Comparison of ENCODE assay signal across 16 cellular contexts in the genomic region with DNA sequence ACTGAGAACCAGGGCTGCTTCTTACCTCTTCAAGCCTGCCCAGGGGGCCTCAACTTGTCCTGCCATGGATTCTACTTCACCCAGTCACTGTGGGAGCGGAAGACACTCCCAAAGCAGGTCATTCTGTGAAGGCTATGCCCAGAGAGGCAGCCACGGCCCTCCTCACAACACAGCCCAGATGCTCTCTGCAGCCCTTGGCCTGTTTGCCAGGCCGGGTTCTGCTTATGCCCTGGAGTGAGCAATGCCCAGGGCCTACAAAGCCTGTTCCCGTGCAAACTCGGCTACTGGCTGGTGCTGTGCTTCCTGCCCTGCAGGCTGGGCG. TPM values are rescaled to one million over a fixed set of nuclear protein-coding genes. Genes with fewer than 3 reads are reported as not detected.
DNase-seq lines count a peak whose midpoint lies in the region; ATAC-seq, FAIRE-seq and TF ChIP-seq lines count a peak whose summit lies in the region.
"Had no signal": no experiment of that assay in that cellular context is flagged by ENCODE, and none has a peak within 500 bp of the region (broad histone marks: within the 10 kb centered on the region; RNA-seq: fewer than 3 reads in every experiment).

No MANE protein-coding gene starts in this region.

- POLR2A ChIA-PET in HepG2 (lab: Yijun Ruan, JAX) = interaction anchor here (2.0 to 10.6 kb wide), 3 partner anchors 10 to 29 kb away, joined by 6 to 100 read pairs (median 8); no protein-coding TSS in a partner anchor

- H2AFZ ChIP-seq in HepG2 (ENCODE audit: low read length) = no peak overlapping the region

- DNase-seq in HepG2 (ENCODE audit: low spot score) (no peak), right lobe of liver (no peak), chondrocyte (ENCODE audit: low spot score) (no peak), aorta (no peak), mesenteric fat pad (ENCODE audit: low spot score) (no peak), cortex of kidney (lab: John Stamatoyannopoulos, UW) (no peak)
- DNase-seq in stimulated activated CD4-positive, alpha-beta T cell treated with anti-CD3 and anti-CD28 coated beads, Interleukin-15, amount 100 ng/mL, for 24 hours = no peak
- DNase-seq: activated effector memory CD4-positive, alpha-beta T cell treated with anti-CD3 and anti-CD28 coated beads, Interleukin-2, amount 50 U/mL, for 16 hours; KG1; kidney; naive thymus-derived CD4-positive, alpha-beta T cell; NCI-H1417; NCI-H2227 treated with DMSO at 0.1 percent for 48 hours; stimulated activated CD4-positive, alpha-beta T cell treated with anti-CD3 and anti-CD28 coated beads, Interleukin-4, amount 100 ng/mL, for 1 hour had no signal

- H3K9ac ChIP-seq in HepG2 (ENCODE audit: insufficient read depth, low read depth, low read length) = no peak overlapping the region

- no TSS peak for BruUV-seq in HepG2 (replicated peaks; lab: Mats Ljungman, UMichigan)

- H3K9me3 ChIP-seq in HepG2 (ENCODE audit: low read length) (no peaks in the 10 kb centered on the region), right lobe of liver (no peaks in the 10 kb centered on the region), muscle layer of duodenum (ENCODE audit: control insufficient read depth in 1 of 2, low read length in 2 of 2) (no peaks in the 10 kb centered on the region), aorta (ENCODE audit: control insufficient read depth, low read length) (no peaks in the 10 kb centered on the region)

- H3K4me3 ChIP-seq in HepG2 (replicated peaks in 1 of 3; ENCODE audit: insufficient read depth in 1 of 3, low read depth in 2 of 3, low read length in 3 of 3) = no peak overlapping the region
- H3K4me3 ChIP-seq in right lobe of liver = no peak overlapping the region
- H3K4me3 ChIP-seq in muscle layer of duodenum (ENCODE audit: low read depth in 1 of 2, low read length in 2 of 2) = no peak overlapping the region
- H3K4me3 ChIP-seq in aorta (ENCODE audit: low read length in 2 of 2) = no peak overlapping the region

- TF ChIP-seq RAD21 in HepG2 (CRISPR knock-in tag; IDR thresholded peaks at IDR 0.05) = no peak

- intact Hi-C loops in HepG2 (cut with micrococcal nuclease; ENCODE audit: unreplicated experiment) = no loop called here
- intact Hi-C loops in right lobe of liver (cut with DNase I) = no loop called here
- intact Hi-C loops in aorta (cut with DNase I) = loop anchor here (2.0 to 5.0 kb wide), 2 partner anchors 32 to 35 kb away; a partner anchor contains a TSS

- no peaks in the 10 kb centered on the region for H3K36me3 Mint-ChIP-seq in chondrocyte (ENCODE audit: low read depth)
- H3K36me3 Mint-ChIP-seq: naive thymus-derived CD4-positive, alpha-beta T cell had no signal

- H3K4me1 ChIP-seq in HepG2 (ENCODE audit: insufficient read depth, low read length) = peaks cover 87% of the 10 kb centered on the region
- peaks cover 0 to 38% (median 16%) of the 10 kb centered on the region in 4 donors for H3K4me1 ChIP-seq in right lobe of liver
- H3K4me1 ChIP-seq in muscle layer of duodenum (ENCODE audit: control insufficient read depth in 1 of 2, insufficient read depth in 2 of 2, low read length in 2 of 2) = peaks cover 7 to 15% of the 10 kb centered on the region in 2 donors
- H3K4me1 ChIP-seq in aorta (ENCODE audit: control insufficient read depth in 1 of 2, insufficient read depth in 2 of 2, low read length in 2 of 2) = no peaks in the 10 kb centered on the region

- no peak for TF ChIP-seq EP300 in HepG2 (IDR thresholded peaks at IDR 0.05; ENCODE audit: low read depth in 2 of 2, low read length in 2 of 2)
- no peak for TF ChIP-seq EP300 in HepG2 (CRISPR knock-in tag; IDR thresholded peaks at IDR 0.05; ENCODE audit: borderline replicate concordance)

- H3K27me3 ChIP-seq in HepG2 (ENCODE audit: control insufficient read depth in 1 of 2, insufficient read depth in 2 of 2, low read length in 2 of 2) = no peaks in the 10 kb centered on the region
- no peaks in the 10 kb centered on the region for H3K27me3 ChIP-seq in right lobe of liver
- H3K27me3 ChIP-seq in muscle layer of duodenum (ENCODE audit: low read depth, low read length) = no peaks in the 10 kb centered on the region
- no peaks in the 10 kb centered on the region for H3K27me3 ChIP-seq in aorta (ENCODE audit: control insufficient read depth in 1 of 2, insufficient read depth in 2 of 2, low read length in 1 of 2)

- no peaks in the 10 kb centered on the region for H3K27me3 Mint-ChIP-seq in chondrocyte (ENCODE audit: low read depth)
- H3K27me3 Mint-ChIP-seq: naive thymus-derived CD4-positive, alpha-beta T cell had no signal

- CTCF ChIA-PET in HepG2 (lab: Yijun Ruan, JAX; ENCODE audit: low intra/inter-chr PET ratio, low total read pairs) = no interaction called here

- no peaks in the 10 kb centered on the region for H4K20me1 ChIP-seq in HepG2 (ENCODE audit: insufficient read depth, low read length)

- TF ChIP-seq CTCF in HepG2 (CRISPR knock-in tag; IDR thresholded peaks at IDR 0.05) = no peak
- no peak for TF ChIP-seq CTCF in right lobe of liver (IDR thresholded peaks at IDR 0.05)
- no peak for TF ChIP-seq CTCF in chondrocyte (IDR thresholded peaks at IDR 0.05)

- H3K4me1 Mint-ChIP-seq in chondrocyte (ENCODE audit: low read depth) = peaks cover 29% of the 10 kb centered on the region

- no peak overlapping the region for H3K27ac ChIP-seq in HepG2 (ENCODE audit: extremely low read length, insufficient read depth, low read length)
- H3K27ac ChIP-seq in right lobe of liver = peak overlapping the region in 1 of 3 donors; percentile 21
- peak overlapping the region; percentile 3 for H3K27ac ChIP-seq in muscle layer of duodenum (ENCODE audit: low read length)
- H3K27ac ChIP-seq in aorta (ENCODE audit: low read depth in 1 of 2, low read length in 2 of 2) = peak overlapping the region in 1 of 2 donors; percentile 65

- no peaks in the 10 kb centered on the region for H3K9me3 Mint-ChIP-seq in chondrocyte (ENCODE audit: low read depth)
- H3K9me3 Mint-ChIP-seq: naive thymus-derived CD4-positive, alpha-beta T cell had no signal

- ATAC-seq in HepG2 (no peak), right lobe of liver (no peak), aorta (ENCODE audit: low FRiP score) (peak; percentile 4)

- H3K79me2 ChIP-seq in HepG2 (ENCODE audit: insufficient read depth, low read length) = no peaks in the 10 kb centered on the region

- no peak for FAIRE-seq in HepG2 (lab: Jason Lieb, UNC)
- FAIRE-seq: GM18507, kidney had no signal

- 100% methylated on average over 2 of the region's 6 CpGs for WGBS in HepG2 (ENCODE audit: low lambda C conversion rate)
- no CpG with 5 or more reads among the region's 6 CpGs for WGBS in right lobe of liver (ENCODE audit: insufficient coverage, low coverage, low lambda C conversion rate, missing lambda C conversion rate)
- 95 to 99% methylated on average over 6 of the region's 6 CpGs for WGBS in aorta, 2 donors

- H3K4me3 Mint-ChIP-seq in chondrocyte (ENCODE audit: unreplicated experiment) = no peak overlapping the region

- in situ Hi-C loops in HepG2 (cut with HindIII; ENCODE audit: extremely low pct_ligation_motif_present, low pct_unique_long_range_greater_than_20kb) = no loop called here

- H3K4me2 ChIP-seq in HepG2 (ENCODE audit: low read depth, low read length) = no peak overlapping the region

- no peak for TF ChIP-seq POLR2A in HepG2 (IDR thresholded peaks at IDR 0.05; ENCODE audit: insufficient read depth in 1 of 2, low read depth in 2 of 2, low read length in 2 of 2)
- TF ChIP-seq POLR2A in right lobe of liver (IDR thresholded peaks at IDR 0.05) = no peak

- no peaks in the 10 kb centered on the region for H3K36me3 ChIP-seq in HepG2 (replicated peaks in 1 of 2; ENCODE audit: control insufficient read depth in 1 of 2, insufficient read depth in 2 of 2, low read length in 2 of 2)
- no peaks in the 10 kb centered on the region for H3K36me3 ChIP-seq in right lobe of liver
- no peaks in the 10 kb centered on the region for H3K36me3 ChIP-seq in muscle layer of duodenum (ENCODE audit: control insufficient read depth in 1 of 2, insufficient read depth in 2 of 2, low read length in 2 of 2)
- no peaks in the 10 kb centered on the region for H3K36me3 ChIP-seq in aorta (ENCODE audit: control insufficient read depth in 1 of 2, insufficient read depth in 2 of 2, low read length in 1 of 2)

- H3K27ac Mint-ChIP-seq in chondrocyte (ENCODE audit: unreplicated experiment) = peak overlapping the region; percentile 97

TF ChIP-seq in HepG2, 621 proteins besides CTCF, POLR2A, EP300 and RAD21 (continues in another document):
- TF ChIP-seq, protein P1, sequence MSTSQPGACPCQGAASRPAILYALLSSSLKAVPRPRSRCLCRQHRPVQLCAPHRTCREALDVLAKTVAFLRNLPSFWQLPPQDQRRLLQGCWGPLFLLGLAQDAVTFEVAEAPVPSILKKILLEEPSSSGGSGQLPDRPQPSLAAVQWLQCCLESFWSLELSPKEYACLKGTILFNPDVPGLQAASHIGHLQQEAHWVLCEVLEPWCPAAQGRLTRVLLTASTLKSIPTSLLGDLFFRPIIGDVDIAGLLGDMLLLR (CRISPR knock-in tag; IDR thresholded peaks at IDR 0.05) = no peak
- no peak for TF ChIP-seq TAF1 (CRISPR knock-in tag; IDR thresholded peaks at IDR 0.05)
- TF ChIP-seq HNRNPUL1 (IDR thresholded peaks at IDR 0.05; ENCODE audit: low read depth, low read length) = no peak

RNA-seq across cellular contexts. Expression of a gene that starts 33.8 kb away (rescaled TPM):
- total RNA-seq in HepG2 (2016; rRNA removed; fragmentation: Illumina TruSeq; extraction: Trizol) = 24.4 and 26.8 TPM in 2 replicates
- total RNA-seq in HepG2 (2016; cell fraction: cytosol; rRNA removed; fragmentation: Illumina TruSeq; extraction: Trizol; ENCODE audit: low read depth) = 3.1 and 3.8 TPM in 2 replicates
- 25.5 and 28.3 TPM in 2 replicates for total RNA-seq in HepG2 (2016; cell fraction: insoluble cytoplasmic fraction; rRNA removed; fragmentation: Illumina TruSeq; extraction: Trizol)
- total RNA-seq in HepG2 (2016; cell fraction: membrane; rRNA removed; fragmentation: Illumina TruSeq; extraction: Trizol) = 15.5 and 17.6 TPM in 2 replicates
- total RNA-seq in HepG2 (2016; cell fraction: nucleus; rRNA removed; fragmentation: Illumina TruSeq; extraction: Trizol) = 49.0 and 51.0 TPM in 2 replicates
- polyA plus RNA-seq in HepG2 (2011; rRNA removed) = 5.8 and 5.9 TPM in 2 replicates
- 3.5 and 4.9 TPM in 2 replicates for polyA plus RNA-seq in HepG2 (2011; cell fraction: cytosol; rRNA removed)
- polyA plus RNA-seq in HepG2 (2011; cell fraction: nucleus; rRNA removed) = 4.2 and 5.1 TPM in 2 replicates
- polyA plus RNA-seq in HepG2 (2012) = 18.3 and 19.9 TPM in 2 replicates
- 2.5 and 2.6 TPM in 2 replicates for polyA plus RNA-seq in HepG2 (2016; cell fraction: cytosol; fragmentation: Illumina TruSeq; extraction: Trizol; ENCODE audit: low read depth)
- polyA plus RNA-seq in HepG2 (2016; cell fraction: insoluble cytoplasmic fraction; fragmentation: Illumina TruSeq; extraction: Trizol; ENCODE audit: low read depth) = 19.7 and 25.1 TPM in 2 replicates
- polyA plus RNA-seq in HepG2 (2016; cell fraction: membrane; fragmentation: Illumina TruSeq; extraction: Trizol; ENCODE audit: low read depth) = 6.2 and 6.7 TPM in 2 replicates
- polyA plus RNA-seq in HepG2 (2016; cell fraction: nucleus; fragmentation: Illumina TruSeq; extraction: Trizol; ENCODE audit: insufficient read depth, low read depth) = 53.6 and 54.2 TPM in 2 replicates
- 9.6 and 24.6 TPM in 2 replicates for polyA minus RNA-seq in HepG2 (2011; rRNA and poly(A)+ RNA removed; ENCODE audit: low replicate concordance)
- polyA minus RNA-seq in HepG2 (2011; cell fraction: cytosol; rRNA and poly(A)+ RNA removed) = 10.8 and 15.0 TPM in 2 replicates
- 14.9 and 15.0 TPM in 2 replicates for polyA minus RNA-seq in HepG2 (2011; cell fraction: nucleus; rRNA and poly(A)+ RNA removed)
- total RNA-seq in right lobe of liver = 10 to 100 TPM; 23.2 to 72.9 (median 48.2) TPM
- total RNA-seq in chondrocyte = 13.9 to 18.3 TPM (median 18.2 TPM) in 3 replicates
- 10 to 100 TPM; 17.0 to 24.4 TPM for total RNA-seq in aorta
- 1 to 10 TPM; 6.1 to 7.8 TPM for polyA plus RNA-seq in aorta
- total RNA-seq in mesenteric fat pad = 33.6 TPM

Comparison
In these comparisons a context has a peak if more than half of its experiments do, and no peak if none do; other contexts are left out.
1. intact Hi-C loops: an anchor here in aorta (2.0 to 5.0 kb wide); none called in HepG2 and right lobe of liver.